9 cellular contexts compared by ENCODE assay signal in the genomic region with DNA sequence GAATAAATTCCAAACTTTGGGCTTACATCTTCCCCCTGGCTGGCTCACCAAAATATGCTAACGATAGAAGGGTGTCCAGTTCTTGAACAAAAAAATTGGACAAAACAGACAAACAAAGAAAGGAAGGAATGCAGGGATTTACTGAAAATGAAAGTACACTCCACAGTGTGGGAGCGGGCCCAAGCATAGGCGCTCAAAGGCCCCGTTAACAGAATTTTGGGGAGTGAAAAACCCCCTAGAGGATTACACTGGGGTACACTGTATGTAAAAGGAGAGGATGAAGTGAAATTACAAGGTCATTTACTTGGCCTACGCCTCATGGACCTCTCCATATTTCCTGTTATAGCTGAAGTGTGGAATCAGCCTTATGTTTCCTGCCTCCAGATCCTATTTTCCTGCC.
"Had no signal": no experiment of that assay in that cellular context is flagged by ENCODE, and none has a peak within 500 bp of the region (broad histone marks: within the 10 kb centered on the region; RNA-seq: fewer than 3 reads in every experiment).

No MANE protein-coding gene starts in this region.

- H3K27me3 Mint-ChIP-seq: IgD-negative memory B cell had no signal

- DNase-seq: H9, HCEC 1CT, Karpas-422, KBM-7 had no signal

- H3K4me2 ChIP-seq: KMS-11 had no signal

- H3K9ac ChIP-seq: KMS-11 had no signal

- H3K4me1 Mint-ChIP-seq: IgD-negative memory B cell had no signal

- H3K27ac ChIP-seq: KMS-11 had no signal

- H3K4me3 Mint-ChIP-seq: H9, IgD-negative memory B cell had no signal

- H3K27ac Mint-ChIP-seq: IgD-negative memory B cell had no signal

- FAIRE-seq: H1, H54, HTR-8/SVneo had no signal

- H3K36me3 Mint-ChIP-seq: IgD-negative memory B cell had no signal
